In genomic region chr9:99801775-99802174, GRCh38 we compare ENCODE assay signal across 34 cellular contexts. TPM values are rescaled to one million over a fixed set of nuclear protein-coding genes. Genes with fewer than 3 reads are reported as not detected.
"Had no signal": no experiment of that assay in that cellular context is flagged by ENCODE, and none has a peak within 500 bp of the region (broad histone marks: within the 10 kb centered on the region; RNA-seq: fewer than 3 reads in every experiment).

No MANE protein-coding gene starts in this region.

- H3K36me3 ChIP-seq: MG63 had no signal

- H3K27ac ChIP-seq: PC-9, RWPE1, SJCRH30, SK-N-MC had no signal

- H3K4me3 ChIP-seq: MG63, PC-9, SJCRH30, SK-N-MC had no signal

- ATAC-seq: Panc1, Right ventricle myocardium inferior, SK-N-SH treated with all-trans-retinoic acid at 6 μM for 48 hours, T-cell had no signal

- H3K27me3 ChIP-seq: MG63, SJCRH30 had no signal

- FAIRE-seq: RCC 7860 had no signal

- H3K9me3 ChIP-seq: MG63, SJCRH30 had no signal

- DNase-seq: Kasumi-1, MG63, NCI-H1048, NCI-H1092 treated with DMSO at 0.1 percent for 48 hours, NCI-H1105 treated with DMSO at 0.1 percent for 48 hours, NCI-H1417, NCI-H1436, NCI-H146, NCI-H1694, NCI-H187, NCI-H1930, NCI-H2029 treated with DMSO at 0.1 percent for 48 hours, NCI-H2081 treated with DMSO at 0.1 percent for 48 hours, NCI-H2107, NCI-H2171, NCI-H226, NCI-H446 treated with DMSO at 0.1 percent for 48 hours, NCI-H510A, NCI-H524, NCI-H526, NCI-H69, NCI-H748 treated with DMSO at 0.1 percent for 48 hours, NCI-H82, PC-9, SHP77, SIG-M5, SJCRH30, T-cell had no signal

- H3K4me1 ChIP-seq: SJCRH30 had no signal

RNA-seq across cellular contexts. Expression of gene NR4A3, which starts 19.9 kb away (rescaled TPM):
- total RNA-seq: PC-9 had no signal
